Comparison of ENCODE assay signal across 31 cellular contexts in genomic region chr1:31203215-31203614, GRCh38. TPM values are rescaled to one million over a fixed set of nuclear protein-coding genes. Genes with fewer than 3 reads are reported as not detected.
DNase-seq lines count a peak whose midpoint lies in the region; ATAC-seq and TF ChIP-seq lines count a peak whose summit lies in the region.
"Had no signal": no experiment of that assay in that cellular context is flagged by ENCODE, and none has a peak within 500 bp of the region (broad histone marks: within the 10 kb centered on the region; RNA-seq: fewer than 3 reads in every experiment).

No MANE protein-coding gene starts in this region.

- peak; percentile 84 for DNase-seq in Ammon's horn (ENCODE audit: low spot score)
- peak in 5 of 7 donors; percentile 46 to 75 (median 57) for DNase-seq in adrenal gland
- peak; percentile 91 for DNase-seq in foreskin melanocyte
- DNase-seq in occipital lobe (lab: John Stamatoyannopoulos, UW), result peak; percentile 18
- no peak for DNase-seq in kidney glomerular epithelial cell (lab: John Stamatoyannopoulos, UW)
- DNase-seq in NAMALWA (ENCODE audit: low spot score), result no peak
- DNase-seq in omental fat pad (ENCODE audit: low spot score), result no peak
- DNase-seq: activated CD4-positive, alpha-beta T cell treated with anti-CD3 and anti-CD28 coated beads, Interleukin-2, amount 50 U/mL, for 48 hours; activated naive CD4-positive, alpha-beta T cell treated with anti-CD3 and anti-CD28 coated beads for 36 hours; AML-193; amniotic stem cell; CD4-positive, alpha-beta memory T cell; cortex of kidney; esophagus squamous epithelium; IMR-90; NCI-H1092; NCI-H1930; NCI-H226; NCI-H774; sigmoid colon; stimulated activated naive B cell treated with anti-CD40 and anti-IgM and Interleukin-4, amounts not matched to agents 10 μg/mL and 1 μg/mL and 100 μg/mL, for 72 hours; uterus had no signal

- no peak for TF ChIP-seq POLR2A in adrenal gland (IDR thresholded peaks at IDR 0.05)

- H3K9me3 ChIP-seq in adrenal gland (replicated peaks in 1 of 3), result no peaks in the 10 kb centered on the region
- H3K9me3 ChIP-seq: A549, esophagus squamous epithelium, sigmoid colon, thoracic aorta, uterus had no signal

- H3K27me3 ChIP-seq in adrenal gland, result no peaks in the 10 kb centered on the region
- H3K27me3 ChIP-seq: cardiac muscle cell, sigmoid colon, uterus had no signal

- 55 to 77% (median 66%) methylated on average over 10 of the region's 10 CpGs for WGBS in adrenal gland, 4 donors

- TF ChIP-seq CTCF in adrenal gland (IDR thresholded peaks at IDR 0.05), result no peak
- no peak for TF ChIP-seq CTCF in omental fat pad (IDR thresholded peaks at IDR 0.05)

- H3K36me3 ChIP-seq in adrenal gland (replicated peaks in 1 of 2), result no peaks in the 10 kb centered on the region
- H3K36me3 ChIP-seq: cardiac muscle cell, esophagus squamous epithelium, sigmoid colon, thoracic aorta, uterus had no signal

- H3K4me3 ChIP-seq in adrenal gland, result no peak overlapping the region
- H3K4me3 ChIP-seq: A549, cardiac muscle cell, esophagus squamous epithelium, sigmoid colon, SK-N-MC, thoracic aorta, uterus had no signal

- no peaks in the 10 kb centered on the region for H3K4me1 ChIP-seq in adrenal gland (replicated peaks in 1 of 2)
- H3K4me1 ChIP-seq: A549, esophagus squamous epithelium, sigmoid colon, uterus had no signal

- intact Hi-C loops in adrenal gland (cut with DNase I), result no loop called here

- H3K27ac ChIP-seq in adrenal gland, result no peak overlapping the region
- H3K27ac ChIP-seq: A549, cardiac muscle cell, esophagus squamous epithelium, RWPE1, sigmoid colon, SK-N-MC, thoracic aorta, uterus had no signal

- ATAC-seq in HG02571 (IDR thresholded peaks at IDR 0.05; ENCODE audit: unreplicated experiment) (no peak), omental fat pad (ENCODE audit: low FRiP score) (no peak)
- ATAC-seq: A549; natural killer cell treated with Interleukin-12 subunit alpha and Interleukin-12 subunit beta and Interleukin-15 and Interleukin-18, amount 100 ng/mL, for 72 hours; stimulated activated naive B cell treated with anti-CD40 and anti-IgM and Interleukin-4, amounts not matched to agents 10 μg/mL and 1 μg/mL and 100 μg/mL, for 72 hours had no signal

RNA-seq across cellular contexts. Expression of gene NKAIN1, which starts 36.5 kb away (rescaled TPM):
- 100 to 1,000 TPM in 1 of 8 donors, 10 to 100 TPM in 3, 1 to 10 TPM in 4; 2.9 to 121 (median 8.5) TPM for total RNA-seq in adrenal gland
- polyA plus RNA-seq in adrenal gland, result 100 to 1,000 TPM in 1 of 3 donors, 10 to 100 TPM in 1, 1 to 10 TPM in 1; 9.4 to 195 (median 10.7) TPM
- 33.4 TPM for total RNA-seq in occipital lobe
- total RNA-seq in omental fat pad, result not detected
- total RNA-seq: activated naive CD4-positive, alpha-beta T cell treated with anti-CD3 and anti-CD28 coated beads for 36 hours; CD4-positive, alpha-beta memory T cell; natural killer cell treated with Interleukin-12 subunit alpha and Interleukin-12 subunit beta and Interleukin-15 and Interleukin-18, amount 100 ng/mL, for 72 hours; OCI-LY7; T-helper 1 cell treated with Interleukin-12 subunit alpha and Interleukin-12 subunit beta and Interleukin-4 antibody, amounts not matched to agents 30 ng/mL and 1 ng/mL, for 36 hours; thoracic aorta had no signal
- polyA plus RNA-seq: CD4-positive, alpha-beta memory T cell had no signal

Comparison
In these comparisons a context has a peak if more than half of its experiments do, and no peak if none do; other contexts are left out.
1. DNase-seq: peak in Ammon's horn (single experiment), adrenal gland (5 of 7), foreskin melanocyte (single experiment) and occipital lobe (single experiment); none in kidney glomerular epithelial cell (single experiment), NAMALWA (single experiment) and omental fat pad (single experiment).